ENCODE assay signal across 30 cellular contexts in the genomic region with DNA sequence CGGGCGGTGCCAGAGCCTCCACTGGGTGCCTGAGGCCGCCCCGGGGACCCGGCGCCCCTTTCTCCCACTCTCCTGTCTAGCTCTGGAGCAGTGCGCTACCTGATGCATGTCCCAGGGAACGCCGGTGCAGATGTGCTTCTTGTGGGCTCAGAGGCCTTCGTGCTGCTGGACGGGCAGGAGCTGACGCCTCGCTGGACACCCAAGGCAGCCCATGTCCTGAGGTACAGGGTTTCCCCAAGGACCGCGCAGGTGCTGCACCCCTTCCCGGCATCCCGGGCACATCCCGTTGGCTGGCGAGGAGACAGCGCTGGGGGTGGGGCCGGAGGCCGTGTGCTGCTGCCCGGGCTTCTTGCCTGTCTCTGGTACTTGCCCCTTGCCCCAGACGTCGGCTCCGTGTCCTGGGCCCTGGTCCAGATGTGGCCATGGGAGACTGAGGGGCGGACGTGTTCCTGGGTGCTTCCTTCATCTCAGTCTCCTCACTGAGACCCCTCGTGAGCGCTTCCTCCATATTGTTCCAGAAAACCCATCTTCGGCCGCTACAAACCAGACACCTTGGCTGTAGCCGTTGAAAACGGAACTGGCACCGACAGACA. TPM values are rescaled to one million over a fixed set of nuclear protein-coding genes. Genes with fewer than 3 reads are reported as not detected.
"Had no signal": no experiment of that assay in that cellular context is flagged by ENCODE, and none has a peak within 500 bp of the region (broad histone marks: within the 10 kb centered on the region; RNA-seq: fewer than 3 reads in every experiment).

No MANE protein-coding gene starts in this region.

- H3K4me2 ChIP-seq: KMS-11 had no signal

- FAIRE-seq: astrocyte had no signal

- H3K9me3 ChIP-seq: adrenal gland, body of pancreas, breast epithelium had no signal

- ATAC-seq: activated CD8-positive, alpha-beta T cell treated with anti-CD3 and anti-CD28 coated beads for 36 hours; activated naive CD4-positive, alpha-beta T cell treated with anti-CD3 and anti-CD28 coated beads, Interleukin-2, amount 50 U/mL, for 72 hours; activated T-cell treated with anti-CD3 and anti-CD28 coated beads, Interleukin-2, amount 50 U/mL, for 72 hours; activated T-helper 17 cell treated with anti-CD3 and anti-CD28 coated beads, Interleukin-2, amount 50 U/mL, for 72 hours; body of pancreas; Panc1 had no signal

- H3K9me3 Mint-ChIP-seq: activated CD4-positive, alpha-beta T cell treated with anti-CD3 and anti-CD28 coated beads, Interleukin-2, amount 10 ng/mL, durations not matched to agents 24 days and 14 days; activated CD8-positive, alpha-beta T cell treated with anti-CD3 and anti-CD28 coated beads for 36 hours; activated naive CD4-positive, alpha-beta T cell treated with anti-CD3 and anti-CD28 coated beads for 36 hours; activated T-helper 17 cell treated with anti-CD3 and anti-CD28 coated beads, Interleukin-2, amount 50 U/mL, for 72 hours had no signal

- H3K27me3 Mint-ChIP-seq: activated CD4-positive, alpha-beta T cell treated with anti-CD3 and anti-CD28 coated beads, Interleukin-2, amount 10 ng/mL, durations not matched to agents 24 days and 14 days; activated CD8-positive, alpha-beta T cell treated with anti-CD3 and anti-CD28 coated beads for 36 hours; activated T-helper 17 cell treated with anti-CD3 and anti-CD28 coated beads, Interleukin-2, amount 50 U/mL, for 72 hours had no signal

- H3K36me3 Mint-ChIP-seq: activated naive CD4-positive, alpha-beta T cell treated with anti-CD3 and anti-CD28 coated beads, Interleukin-2, amount 50 U/mL, for 72 hours had no signal

- H3K4me1 Mint-ChIP-seq: activated CD4-positive, alpha-beta T cell treated with anti-CD3 and anti-CD28 coated beads, Interleukin-2, amount 10 ng/mL, durations not matched to agents 24 days and 14 days had no signal

- DNase-seq: activated CD4-positive, alpha-beta T cell treated with anti-CD3 and anti-CD28 coated beads, Interleukin-2, amount 10 ng/mL, durations not matched to agents 24 days and 14 days; activated CD4-positive, alpha-beta T cell treated with anti-CD3 and anti-CD28 coated beads, Interleukin-2, amount 50 U/mL, for 4 hours; activated CD8-positive, alpha-beta T cell treated with anti-CD3 and anti-CD28 coated beads for 36 hours; activated gamma-delta T cell treated with Interleukin-2 at 50 U/mL for 16 hours; activated naive CD4-positive, alpha-beta T cell treated with anti-CD3 and anti-CD28 coated beads for 36 hours; activated T-cell treated with anti-CD3 and anti-CD28 coated beads, Interleukin-2, amount 50 U/mL, for 1 hour; activated T-cell treated with anti-CD3 and anti-CD28 coated beads, Interleukin-2, amount 50 U/mL, for 72 hours; adrenal gland; body of pancreas; MM.1S; MV-4-11; NCI-H1092; NCI-H1436 treated with DMSO at 0.1 percent for 48 hours; NCI-H1694 treated with DMSO at 0.1 percent for 48 hours; NCI-H2029; NCI-H345; NCI-H524 treated with DMSO at 0.1 percent for 48 hours; SIG-M5; T1000 had no signal

- H3K27me3 ChIP-seq: adrenal gland, body of pancreas, breast epithelium had no signal

- H3K4me3 Mint-ChIP-seq: activated CD4-positive, alpha-beta T cell treated with anti-CD3 and anti-CD28 coated beads, Interleukin-2, amount 10 ng/mL, durations not matched to agents 24 days and 14 days; activated CD8-positive, alpha-beta T cell treated with anti-CD3 and anti-CD28 coated beads for 36 hours; activated naive CD4-positive, alpha-beta T cell treated with anti-CD3 and anti-CD28 coated beads for 36 hours; activated T-cell treated with anti-CD3 and anti-CD28 coated beads, Interleukin-2, amount 50 U/mL, for 72 hours; activated T-helper 17 cell treated with anti-CD3 and anti-CD28 coated beads, Interleukin-2, amount 50 U/mL, for 72 hours had no signal

- H3K9ac ChIP-seq: KMS-11 had no signal

- H3K27ac ChIP-seq: adrenal gland, body of pancreas, breast epithelium, KMS-11 had no signal

- H3K4me1 ChIP-seq: adrenal gland, breast epithelium had no signal

- H3K27ac Mint-ChIP-seq: activated CD4-positive, alpha-beta T cell treated with anti-CD3 and anti-CD28 coated beads, Interleukin-2, amount 10 ng/mL, durations not matched to agents 24 days and 14 days; activated CD8-positive, alpha-beta T cell treated with anti-CD3 and anti-CD28 coated beads for 36 hours; activated naive CD4-positive, alpha-beta T cell treated with anti-CD3 and anti-CD28 coated beads for 36 hours; activated naive CD4-positive, alpha-beta T cell treated with anti-CD3 and anti-CD28 coated beads, Interleukin-2, amount 50 U/mL, for 72 hours; activated T-cell treated with anti-CD3 and anti-CD28 coated beads, Interleukin-2, amount 50 U/mL, for 72 hours; activated T-helper 17 cell treated with anti-CD3 and anti-CD28 coated beads, Interleukin-2, amount 50 U/mL, for 72 hours had no signal

- H3K4me3 ChIP-seq: adrenal gland, body of pancreas, breast epithelium had no signal

RNA-seq across cellular contexts. Expression of a gene that starts 12.5 kb away (rescaled TPM):
- total RNA-seq: activated CD8-positive, alpha-beta T cell treated with anti-CD3 and anti-CD28 coated beads for 36 hours; RPMI7951 had no signal

RNA-seq across cellular contexts. Expression of a gene that starts 17.1 kb away (rescaled TPM):
- total RNA-seq: activated CD4-positive, alpha-beta T cell treated with anti-CD3 and anti-CD28 coated beads, Interleukin-2, amount 10 ng/mL, durations not matched to agents 24 days and 14 days; activated CD8-positive, alpha-beta memory T cell treated with anti-CD3 and anti-CD28 coated beads for 36 hours; activated CD8-positive, alpha-beta T cell treated with anti-CD3 and anti-CD28 coated beads for 36 hours; activated naive CD4-positive, alpha-beta T cell treated with anti-CD3 and anti-CD28 coated beads for 36 hours; activated naive CD4-positive, alpha-beta T cell treated with anti-CD3 and anti-CD28 coated beads, Interleukin-2, amount 50 U/mL, for 72 hours; activated T-helper 17 cell treated with anti-CD3 and anti-CD28 coated beads, Interleukin-2, amount 50 U/mL, for 72 hours; LHCN-M2; RPMI7951; T-helper 1 cell treated with Interleukin-12 subunit alpha and Interleukin-12 subunit beta and Interleukin-4 antibody, amounts not matched to agents 30 ng/mL and 1 ng/mL, for 36 hours; T-helper 2 cell treated with Interferon-gamma antibody and Interleukin-4, amounts not matched to agents 100 ng/mL and 5 ng/mL, for 36 hours had no signal

RNA-seq across cellular contexts. Expression of a gene that starts 19.7 kb away (rescaled TPM):
- total RNA-seq: activated CD4-positive, alpha-beta T cell treated with anti-CD3 and anti-CD28 coated beads, Interleukin-2, amount 10 ng/mL, durations not matched to agents 24 days and 14 days; activated CD8-positive, alpha-beta memory T cell treated with anti-CD3 and anti-CD28 coated beads for 36 hours; activated CD8-positive, alpha-beta T cell treated with anti-CD3 and anti-CD28 coated beads for 36 hours; activated naive CD4-positive, alpha-beta T cell treated with anti-CD3 and anti-CD28 coated beads for 36 hours; activated naive CD4-positive, alpha-beta T cell treated with anti-CD3 and anti-CD28 coated beads, Interleukin-2, amount 50 U/mL, for 72 hours; activated T-helper 17 cell treated with anti-CD3 and anti-CD28 coated beads, Interleukin-2, amount 50 U/mL, for 72 hours; breast epithelium; T-helper 1 cell treated with Interleukin-12 subunit alpha and Interleukin-12 subunit beta and Interleukin-4 antibody, amounts not matched to agents 30 ng/mL and 1 ng/mL, for 36 hours; T-helper 2 cell treated with Interferon-gamma antibody and Interleukin-4, amounts not matched to agents 100 ng/mL and 5 ng/mL, for 36 hours had no signal
